ENCODE assay signal across 9 cellular contexts in genomic region chr2:175169191-175169590, GRCh38. TPM values are rescaled to one million over a fixed set of nuclear protein-coding genes. Genes with fewer than 3 reads are reported as not detected.
DNase-seq lines count a peak whose midpoint lies in the region; ATAC-seq and TF ChIP-seq lines count a peak whose summit lies in the region.
"Had no signal": no experiment of that assay in that cellular context is flagged by ENCODE, and none has a peak within 500 bp of the region (broad histone marks: within the 10 kb centered on the region; RNA-seq: fewer than 3 reads in every experiment).

No MANE protein-coding gene starts in this region.

- H3K27me3 ChIP-seq in CD4-positive, alpha-beta memory T cell (ENCODE audit: insufficient read depth, low read length): no peaks in the 10 kb centered on the region
- H3K27me3 ChIP-seq in KMS-11 (ENCODE audit: insufficient read depth, low read depth): no peaks in the 10 kb centered on the region

- POLR2A ChIA-PET in CD4-positive, alpha-beta memory T cell (lab: Charles Lee; ENCODE audit: partially characterized antibody): interaction anchor here (0.8 to 1.5 kb wide), 3 partner anchors 11 to 679 kb away, joined by 3 to 48 read pairs (median 4); partner anchors contain the start of gene ATP5MC3
- POLR2A ChIA-PET in naive thymus-derived CD8-positive, alpha-beta T cell (lab: Charles Lee): interaction anchor here (0.6 to 1.7 kb wide), 4 partner anchors 9 to 24 kb away, joined by 3 to 26 read pairs (median 12); partner anchors contain the start of gene ATP5MC3

- H3K9me3 Mint-ChIP-seq in CD4-positive, alpha-beta memory T cell: peaks cover 0 to under 1% (median 0%) of the 10 kb centered on the region in 8 donors
- H3K9me3 Mint-ChIP-seq in brain: no peaks in the 10 kb centered on the region
- H3K9me3 Mint-ChIP-seq in naive thymus-derived CD8-positive, alpha-beta T cell: no peaks in the 10 kb centered on the region

- no peaks in the 10 kb centered on the region for H3K9me3 ChIP-seq in CD4-positive, alpha-beta memory T cell (ENCODE audit: control insufficient read depth in 1 of 2, low read length in 2 of 2)

- TF ChIP-seq CTCF in KMS-11 (conservative IDR thresholded peaks at IDR 0.05; ENCODE audit: low read depth, low read length) (no peak), brain (conservative IDR thresholded peaks at IDR 0.05) (no peak)

- H4K20me1 ChIP-seq in KMS-11 (ENCODE audit: insufficient read depth): no peaks in the 10 kb centered on the region

- H3K4me2 ChIP-seq in KMS-11: peak overlapping the region; percentile 89

- CTCF ChIA-PET in CD4-positive, alpha-beta memory T cell (lab: Charles Lee; ENCODE audit: partially characterized antibody): interaction anchor here (1.3 kb wide), 1 partner anchor 57 kb away, joined by 3 read pairs; no protein-coding TSS in a partner anchor

- peaks cover 4 to 25% of the 10 kb centered on the region in 2 donors for H3K36me3 Mint-ChIP-seq in CD4-positive, alpha-beta memory T cell
- H3K36me3 Mint-ChIP-seq in brain: peaks cover 22% of the 10 kb centered on the region
- peaks cover 0 to 10% (median 0%) of the 10 kb centered on the region in 3 donors for H3K36me3 Mint-ChIP-seq in naive thymus-derived CD8-positive, alpha-beta T cell

- peak overlapping the region in 6 of 7 donors; percentile 48 to 100 (median 92) for H3K27ac Mint-ChIP-seq in CD4-positive, alpha-beta memory T cell
- H3K27ac Mint-ChIP-seq in brain: no peak overlapping the region
- H3K27ac Mint-ChIP-seq in naive thymus-derived CD8-positive, alpha-beta T cell: peak overlapping the region in 6 of 10 donors; percentile 9 to 100 (median 76)

- H3K9ac ChIP-seq in KMS-11: no peak overlapping the region; the same call in 1 of the 2 replicates

- no peak overlapping the region for H2AFZ ChIP-seq in KMS-11 (ENCODE audit: low read depth)

- H3K4me3 Mint-ChIP-seq in CD4-positive, alpha-beta memory T cell: peak overlapping the region in 7 of 8 donors; percentile 31 to 100 (median 100)
- H3K4me3 Mint-ChIP-seq in brain: peak overlapping the region; percentile 95 to 100 (median 99)
- H3K4me3 Mint-ChIP-seq in naive thymus-derived CD8-positive, alpha-beta T cell: peak overlapping the region in 9 of 10 donors; percentile 92 to 100 (median 100)

- ATAC-seq in naive thymus-derived CD8-positive, alpha-beta T cell: no peak
- no peak for ATAC-seq in GM19397 (IDR thresholded peaks at IDR 0.05; ENCODE audit: unreplicated experiment)

- H3K27ac ChIP-seq in CD4-positive, alpha-beta memory T cell (ENCODE audit: low read depth, low read length): peak overlapping the region; percentile 90
- H3K27ac ChIP-seq in KMS-11: peak overlapping the region; percentile 41; the same call in 1 of the 2 replicates

- peaks cover 42% of the 10 kb centered on the region for H3K4me1 ChIP-seq in CD4-positive, alpha-beta memory T cell (ENCODE audit: insufficient read depth, low read length)
- peaks cover 55% of the 10 kb centered on the region for H3K4me1 ChIP-seq in KMS-11 (ENCODE audit: low read depth, poor library complexity, severe bottlenecking)

- DNase-seq in CD4-positive, alpha-beta memory T cell: no peak
- DNase-seq in naive thymus-derived CD8-positive, alpha-beta T cell: no peak
- DNase-seq in NCI-H2171 (lab: John Stamatoyannopoulos, UW) (no peak), NCI-H446 treated with DMSO at 0.1 percent for 48 hours (lab: John Stamatoyannopoulos, UW) (no peak), ureter (ENCODE audit: low spot score) (no peak)
- DNase-seq: NCI-H226 had no signal

- H3K79me2 ChIP-seq in KMS-11 (ENCODE audit: insufficient read depth, low read depth): peaks cover 37% of the 10 kb centered on the region

- no peaks in the 10 kb centered on the region for H3K36me3 ChIP-seq in CD4-positive, alpha-beta memory T cell (ENCODE audit: insufficient read depth, low read length)
- no peaks in the 10 kb centered on the region for H3K36me3 ChIP-seq in KMS-11 (ENCODE audit: insufficient read depth)

- no peaks in the 10 kb centered on the region for H3K27me3 Mint-ChIP-seq in CD4-positive, alpha-beta memory T cell
- H3K27me3 Mint-ChIP-seq in brain: peaks cover 3% of the 10 kb centered on the region
- H3K27me3 Mint-ChIP-seq in naive thymus-derived CD8-positive, alpha-beta T cell: no peaks in the 10 kb centered on the region

- H3K4me3 ChIP-seq in CD4-positive, alpha-beta memory T cell (ENCODE audit: low read length in 2 of 2): no peak overlapping the region
- peak overlapping the region; percentile 18 for H3K4me3 ChIP-seq in KMS-11 (IDR thresholded peaks at IDR 0.05; ENCODE audit: insufficient read depth, low read depth, low read length)

- H3K4me1 Mint-ChIP-seq in CD4-positive, alpha-beta memory T cell: peaks cover 25 to 67% (median 43%) of the 10 kb centered on the region in 4 donors
- H3K4me1 Mint-ChIP-seq in brain: peaks cover 43% of the 10 kb centered on the region
- H3K4me1 Mint-ChIP-seq in naive thymus-derived CD8-positive, alpha-beta T cell: peaks cover 16 to 53% (median 36%) of the 10 kb centered on the region in 4 donors

- intact Hi-C loops in CD4-positive, alpha-beta memory T cell (cut with micrococcal nuclease): loop anchor here (2.0 to 10.0 kb wide), 6 partner anchors 42 to 1204 kb away; partner anchors contain the start of genes LNPK, OLA1 and SP3

RNA-seq across cellular contexts. Expression of gene ATF2, which starts 1.2 kb away (rescaled TPM):
- total RNA-seq in CD4-positive, alpha-beta memory T cell: 10 to 100 TPM; 66.1 to 67.4 TPM
- 10 to 100 TPM; 26.2 to 40.2 TPM for polyA plus RNA-seq in CD4-positive, alpha-beta memory T cell
- polyA plus RNA-seq in brain (ENCODE audit: insufficient read depth, low read depth, low replicate concordance): 18.2 TPM
- 10 to 100 TPM; 58.2 to 62.8 TPM for total RNA-seq in naive thymus-derived CD8-positive, alpha-beta T cell
- 10 to 100 TPM; 19.5 to 36.5 (median 27.6) TPM for polyA plus RNA-seq in naive thymus-derived CD8-positive, alpha-beta T cell
- total RNA-seq in ureter: 65.2 TPM

RNA-seq across cellular contexts. Expression of gene ATP5MC3, which starts 12.3 kb away (rescaled TPM):
- total RNA-seq in CD4-positive, alpha-beta memory T cell: 10 to 100 TPM; 77.0 to 81.3 TPM
- 100 to 1,000 TPM; 315 to 401 TPM for polyA plus RNA-seq in CD4-positive, alpha-beta memory T cell
- polyA plus RNA-seq in brain (ENCODE audit: insufficient read depth, low read depth, low replicate concordance): 231 TPM
- total RNA-seq in naive thymus-derived CD8-positive, alpha-beta T cell: 10 to 100 TPM; 77.6 to 83.9 TPM
- polyA plus RNA-seq in naive thymus-derived CD8-positive, alpha-beta T cell: 100 to 1,000 TPM; 363 to 420 (median 406) TPM
- 187 TPM for total RNA-seq in ureter

Comparison
In these comparisons a context has a peak if more than half of its experiments do, and no peak if none do; other contexts are left out.
1. H3K27ac Mint-ChIP-seq: peak in CD4-positive, alpha-beta memory T cell (6 of 7) and naive thymus-derived CD8-positive, alpha-beta T cell (6 of 10); none in brain (0 of 5).
2. Peak in every context shown above with its lines, with median percentiles within 50 percentile points of each other: H3K4me3 Mint-ChIP-seq.